In the genomic region with DNA sequence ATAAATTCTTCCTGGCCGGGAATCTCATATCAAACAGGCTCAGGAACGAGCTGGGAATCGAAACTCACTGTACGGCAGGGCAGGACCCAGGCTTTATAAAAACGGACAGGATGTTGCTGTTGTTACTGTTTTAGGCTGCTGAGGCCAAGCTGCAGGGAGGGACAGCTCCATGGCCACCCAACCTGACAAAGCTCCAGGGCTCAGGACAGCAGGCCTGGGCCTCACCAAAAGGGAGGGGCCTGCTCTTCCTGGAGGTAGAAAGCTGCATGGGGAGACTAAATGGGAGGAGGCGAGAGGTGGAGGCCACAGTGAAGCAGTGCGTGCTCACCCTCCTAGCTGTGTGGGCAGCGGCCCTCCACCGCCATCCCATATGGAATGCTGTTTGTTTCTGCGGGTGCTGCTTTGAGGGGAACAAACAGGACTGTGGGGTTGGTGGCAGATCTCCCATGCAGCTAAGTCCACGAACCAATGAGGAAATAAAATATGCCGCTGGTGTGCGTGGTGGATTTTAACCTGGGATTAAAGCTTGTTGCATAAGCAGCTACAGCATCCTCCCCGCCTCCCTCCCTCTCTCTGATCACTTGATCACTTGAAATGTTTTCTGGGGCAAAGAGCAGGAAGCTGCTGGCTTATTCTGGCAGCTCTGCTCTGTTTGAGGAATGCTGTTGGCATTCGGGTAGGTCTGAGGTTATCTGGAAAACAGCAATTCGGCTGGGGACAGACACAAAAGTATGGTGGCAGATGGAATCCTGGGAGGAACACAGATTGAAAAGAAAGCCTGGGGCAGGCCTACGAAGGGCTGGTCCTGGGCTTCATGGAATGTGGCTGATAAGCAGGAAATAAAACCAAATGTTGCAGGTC, we compare ENCODE assay signal across 7 cellular contexts. TPM values are rescaled to one million over a fixed set of nuclear protein-coding genes. Genes with fewer than 3 reads are reported as not detected.
DNase-seq lines count a peak whose midpoint lies in the region; ATAC-seq and TF ChIP-seq lines count a peak whose summit lies in the region.

No MANE protein-coding gene starts in this region.

- no peaks in the 10 kb centered on the region for H3K9me3 ChIP-seq in Karpas-422 (ENCODE audit: low read length)

- H3K4me3 ChIP-seq in Karpas-422 (ENCODE audit: low read length) (peak overlapping the region; percentile 59; the same call in 1 of the 2 replicates), urinary bladder (ENCODE audit: low read depth, low read length) (no peak overlapping the region)

- H3K79me2 ChIP-seq in Karpas-422 (ENCODE audit: low read length): peaks cover 26% of the 10 kb centered on the region

- peak overlapping the region; percentile 97 for H3K4me2 ChIP-seq in Karpas-422 (ENCODE audit: low read depth, low read length, poor library complexity, severe bottlenecking)

- H3K36me3 ChIP-seq in Karpas-422 (ENCODE audit: insufficient read depth, low read length) (no peaks in the 10 kb centered on the region), urinary bladder (ENCODE audit: insufficient read depth) (no peaks in the 10 kb centered on the region)

- ATAC-seq in GM19328 (IDR thresholded peaks at IDR 0.05; ENCODE audit: unreplicated experiment): no peak

- H3K27ac ChIP-seq in Karpas-422 (ENCODE audit: low read length) (peak overlapping the region; percentile 98), urinary bladder (ENCODE audit: low read depth) (peak overlapping the region; percentile 97)

- no peaks in the 10 kb centered on the region for H4K20me1 ChIP-seq in Karpas-422 (ENCODE audit: insufficient read depth, low read depth, low read length)

- WGBS in urinary bladder: 8% methylated on average over 17 of the region's 17 CpGs

- peak; percentile 78 for TF ChIP-seq POLR2A in erythroblast (IDR thresholded peaks at IDR 0.05; ENCODE audit: low read length)

- H3K9ac ChIP-seq in Karpas-422 (ENCODE audit: low read length): peak overlapping the region; percentile 92

- H3K27me3 ChIP-seq in Karpas-422 (ENCODE audit: low read length): no peaks in the 10 kb centered on the region

- H2AFZ ChIP-seq in Karpas-422 (ENCODE audit: low read length): peak overlapping the region; percentile 37; the same call in 1 of the 2 replicates

- H3K9me2 ChIP-seq in Karpas-422 (replicated peaks; ENCODE audit: insufficient read depth, low read length): no peaks in the 10 kb centered on the region

- H3K4me1 ChIP-seq in Karpas-422 (ENCODE audit: low read length) (peaks cover 66% of the 10 kb centered on the region), urinary bladder (ENCODE audit: insufficient read depth) (peaks cover 2% of the 10 kb centered on the region)

- peak; percentile 91 for DNase-seq in Daoy (ENCODE audit: low read depth)
- DNase-seq in Karpas-422: peak; percentile 63
- DNase-seq in T1000 (lab: John Stamatoyannopoulos, UW): peak; percentile 74
- DNase-seq in erythroblast (lab: John Stamatoyannopoulos, UW): peak; percentile 85 to 91
- peak; percentile 94 for DNase-seq in mucosa of gallbladder (ENCODE audit: low spot score)

RNA-seq across cellular contexts. Expression of gene ZMYND8, which starts 2.4 kb away (rescaled TPM):
- total RNA-seq in Daoy (2014; rRNA removed; shearing (Covaris generic)): 15.4 and 20.7 TPM in 2 replicates
- 33.0 and 44.1 TPM in 2 replicates for total RNA-seq in Karpas-422 (2014; rRNA removed; shearing (Covaris generic); ENCODE audit: low replicate concordance)
- total RNA-seq in mucosa of gallbladder (55.2 TPM), urinary bladder (29.0 TPM)
- 15.6 TPM for polyA plus RNA-seq in urinary bladder
